In the genomic region with DNA sequence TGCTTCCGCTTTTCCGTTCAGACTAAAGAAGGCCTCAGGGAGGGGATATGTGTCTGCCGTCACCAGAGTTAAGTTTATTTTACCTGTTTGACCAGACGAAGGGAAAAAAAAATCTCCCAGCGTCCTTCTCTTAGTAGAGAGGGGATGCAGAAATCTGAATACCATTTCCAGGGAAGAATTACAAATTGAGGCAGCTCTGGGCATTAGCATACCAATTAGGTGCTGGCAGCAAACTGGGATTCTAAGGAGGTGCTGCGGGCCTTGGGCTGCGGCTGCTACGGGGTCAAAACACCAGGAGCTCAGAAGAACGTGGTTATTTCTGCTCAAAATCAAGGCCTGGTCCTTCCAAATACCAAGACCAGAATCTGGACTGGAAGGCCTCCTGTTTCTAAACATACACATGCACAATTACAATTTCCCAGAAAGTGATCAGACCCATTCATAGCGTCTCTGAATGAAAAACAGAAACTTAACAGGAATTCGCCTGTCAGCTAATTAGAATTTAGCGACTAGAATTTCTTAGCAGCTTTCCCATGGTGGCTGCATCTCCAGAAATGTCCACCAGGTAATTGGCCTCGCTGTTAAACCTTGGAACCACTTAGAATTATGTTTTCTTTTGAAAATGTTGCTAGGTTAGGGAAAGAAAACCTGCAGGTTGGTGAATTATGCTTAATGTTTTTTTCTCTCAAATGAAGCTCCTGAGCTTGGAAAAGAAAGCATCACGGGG, we compare ENCODE assay signal across 23 cellular contexts.
A peak's percentile ranks its signal among the peaks of the same experiment; 100 is the strongest.
DNase-seq lines count a peak whose midpoint lies in the region; ATAC-seq and TF ChIP-seq lines count a peak whose summit lies in the region.
"Had no signal": no experiment of that assay in that cellular context is flagged by ENCODE, and none has a peak within 500 bp of the region (broad histone marks: within the 10 kb centered on the region; RNA-seq: fewer than 3 reads in every experiment).

No MANE protein-coding gene starts in this region.

- H3K36me3 Mint-ChIP-seq in endodermal cell (ENCODE audit: low read depth) = no peaks in the 10 kb centered on the region
- H3K36me3 Mint-ChIP-seq: stimulated activated memory B cell treated with anti-CD40 and anti-IgM and Interleukin-4, amounts not matched to agents 10 μg/mL and 1 μg/mL and 100 μg/mL, for 72 hours had no signal

- no peaks in the 10 kb centered on the region for H3K79me1 ChIP-seq in mesendoderm (ENCODE audit: low read length)

- WGBS in endodermal cell (ENCODE audit: insufficient coverage in 1 of 2, insufficient read length in 1 of 2), 2 experiments = 44 to 45% methylated on average over 14 of the region's 14 CpGs
- no CpG with 5 or more reads among the region's 14 CpGs for WGBS in mesendoderm (ENCODE audit: extremely low coverage, insufficient coverage, low lambda C conversion rate)
- 71 to 72% methylated on average over 7 to 14 of the region's 14 CpGs for WGBS in transverse colon (ENCODE audit: low coverage in 1 of 2), 2 donors
- 66 to 70% methylated on average over 14 of the region's 14 CpGs for WGBS in upper lobe of left lung, 2 donors

- no peak overlapping the region for H2BK15ac ChIP-seq in mesendoderm (replicated peaks; ENCODE audit: low read depth)

- H2BK120ac ChIP-seq in mesendoderm (ENCODE audit: low read depth, low read length) = no peak overlapping the region

- H3K4me2 ChIP-seq in mesendoderm (ENCODE audit: low read length) = peak overlapping the region; percentile 14

- peaks cover 12% of the 10 kb centered on the region for H3K27me3 Mint-ChIP-seq in endodermal cell (ENCODE audit: insufficient read depth)

- H3K9ac ChIP-seq in ES-I3 (ENCODE audit: low read depth, low read length) (peak overlapping the region; percentile 51), endodermal cell (ENCODE audit: extremely low read depth, low read length, poor library complexity, severe bottlenecking) (no peak overlapping the region), mesendoderm (ENCODE audit: low read length) (no peak overlapping the region)

- H3K9me3 ChIP-seq in ES-I3 (ENCODE audit: control insufficient read depth, insufficient read depth, low read length) (no peaks in the 10 kb centered on the region), endodermal cell (ENCODE audit: control insufficient read depth, low read length) (no peaks in the 10 kb centered on the region), transverse colon (no peaks in the 10 kb centered on the region), upper lobe of left lung (no peaks in the 10 kb centered on the region)
- H3K9me3 ChIP-seq: esophagus squamous epithelium, gastroesophageal sphincter, lower lobe of right lung, testis had no signal

- intact Hi-C loops in transverse colon (cut with DNase I; ENCODE audit: low total_unique reads) = no loop called here

- H3K9me3 Mint-ChIP-seq in endodermal cell = no peaks in the 10 kb centered on the region
- H3K9me3 Mint-ChIP-seq: stimulated activated memory B cell treated with anti-CD40 and anti-IgM and Interleukin-4, amounts not matched to agents 10 μg/mL and 1 μg/mL and 100 μg/mL, for 72 hours had no signal

- H3K27ac Mint-ChIP-seq in endodermal cell = peak overlapping the region; percentile 81
- H3K27ac Mint-ChIP-seq: stimulated activated memory B cell treated with anti-CD40 and anti-IgM and Interleukin-4, amounts not matched to agents 10 μg/mL and 1 μg/mL and 100 μg/mL, for 72 hours had no signal

- H3K4ac ChIP-seq in mesendoderm (ENCODE audit: low read depth, low read length) = no peak overlapping the region

- no peak overlapping the region for H4K5ac ChIP-seq in mesendoderm (ENCODE audit: low read length)

- no peak overlapping the region for H3K4me3 Mint-ChIP-seq in endodermal cell
- H3K4me3 Mint-ChIP-seq: stimulated activated memory B cell treated with anti-CD40 and anti-IgM and Interleukin-4, amounts not matched to agents 10 μg/mL and 1 μg/mL and 100 μg/mL, for 72 hours had no signal

- H3K27me3 ChIP-seq in endodermal cell (ENCODE audit: control insufficient read depth, insufficient read depth, low read length, poor library complexity, severe bottlenecking) (peaks cover 51% of the 10 kb centered on the region), mesendoderm (ENCODE audit: insufficient read depth, low read length, poor library complexity) (peaks cover 3% of the 10 kb centered on the region), transverse colon (peaks cover 77% of the 10 kb centered on the region), upper lobe of left lung (peaks cover 0 to 8% (median 0%) of the 10 kb centered on the region in 4 donors)
- H3K27me3 ChIP-seq: testis had no signal

- H3K4me1 ChIP-seq in ES-I3 (ENCODE audit: insufficient read depth, low read length) (peaks cover 42% of the 10 kb centered on the region), endodermal cell (ENCODE audit: control insufficient read depth, insufficient read depth, low read length) (peaks cover 18% of the 10 kb centered on the region), mesendoderm (ENCODE audit: control insufficient read depth, low read depth, low read length) (peaks cover 4% of the 10 kb centered on the region), transverse colon (peaks cover 0 to 9% (median 1%) of the 10 kb centered on the region in 4 donors), upper lobe of left lung (peaks cover 0 to 6% (median 1%) of the 10 kb centered on the region in 4 donors)
- H3K4me1 ChIP-seq: testis had no signal

- no peak overlapping the region for H2BK5ac ChIP-seq in mesendoderm (ENCODE audit: low read length)

- no peak overlapping the region for H2AK5ac ChIP-seq in mesendoderm (ENCODE audit: low read length)

- no peak overlapping the region for H3K23ac ChIP-seq in mesendoderm (ENCODE audit: low read length)

- H3K4me1 Mint-ChIP-seq in endodermal cell = peaks cover 15% of the 10 kb centered on the region
- H3K4me1 Mint-ChIP-seq: stimulated activated memory B cell treated with anti-CD40 and anti-IgM and Interleukin-4, amounts not matched to agents 10 μg/mL and 1 μg/mL and 100 μg/mL, for 72 hours had no signal

- H3K27ac ChIP-seq in endodermal cell (ENCODE audit: low read depth, low read length) = no peak overlapping the region
- H3K27ac ChIP-seq in mesendoderm (ENCODE audit: low read depth, low read length) = no peak overlapping the region
- no peak overlapping the region for H3K27ac ChIP-seq in transverse colon
- H3K27ac ChIP-seq in upper lobe of left lung = no peak overlapping the region
- H3K27ac ChIP-seq: C4-2B, esophagus squamous epithelium, gastroesophageal sphincter, lower lobe of right lung, testis had no signal

- no peak overlapping the region for H3K56ac ChIP-seq in mesendoderm (ENCODE audit: low read length)

- TF ChIP-seq EP300 in transverse colon (IDR thresholded peaks at IDR 0.05; ENCODE audit: low read depth) (no peak), upper lobe of left lung (IDR thresholded peaks at IDR 0.05) (no peak)

- in situ Hi-C loops in transverse colon (cut with MboI; ENCODE audit: low pct_ligation_motif_present in 1 of 4, low pct_unique_long_range_greater_than_20kb in 1 of 4, low sequenced_read_pairs in 3 of 4) = no loop called here

- H3K4me3 ChIP-seq in endodermal cell (ENCODE audit: low read length) = no peak overlapping the region
- no peak overlapping the region for H3K4me3 ChIP-seq in mesendoderm (ENCODE audit: low read length)
- no peak overlapping the region for H3K4me3 ChIP-seq in transverse colon
- no peak overlapping the region for H3K4me3 ChIP-seq in upper lobe of left lung
- H3K4me3 ChIP-seq: K562, testis had no signal

- DNase-seq in NCI-H526 (lab: John Stamatoyannopoulos, UW) (peak; percentile 68 to 73), endodermal cell (peak; percentile 79), mesendoderm (peak; percentile 53), inferior parietal cortex (ENCODE audit: extremely low spot score) (no peak), transverse colon (no peak), upper lobe of left lung (no peak)
- DNase-seq: activated CD4-positive, alpha-beta T cell treated with anti-CD3 and anti-CD28 coated beads for 4 hours; activated gamma-delta T cell treated with Interleukin-2 at 50 U/mL for 16 hours; cerebellar nuclear complex; effector CD4-positive, alpha-beta T cell; esophagus squamous epithelium; lower lobe of right lung; NCI-H146; NCI-H2171 treated with DMSO at 0.1 percent for 48 hours; Right ventricle myocardium superior; testis had no signal

- ATAC-seq in HG02571 (IDR thresholded peaks at IDR 0.05; ENCODE audit: unreplicated experiment) = no peak
- no peak for ATAC-seq in upper lobe of left lung (ENCODE audit: low FRiP score in 2 of 2)
- ATAC-seq: gastroesophageal sphincter; K562; lower lobe of right lung; sciatic nerve; stimulated activated memory B cell treated with anti-CD40 and anti-IgM and Interleukin-4, amounts not matched to agents 10 μg/mL and 1 μg/mL and 100 μg/mL, for 72 hours had no signal

- peak; percentile 69 for TF ChIP-seq CTCF in endodermal cell (conservative IDR thresholded peaks at IDR 0.05)
- no peak for TF ChIP-seq CTCF in transverse colon (IDR thresholded peaks at IDR 0.05)
- no peak for TF ChIP-seq CTCF in upper lobe of left lung (IDR thresholded peaks at IDR 0.05)

- H4K8ac ChIP-seq in mesendoderm (ENCODE audit: low read depth, low read length) = no peak overlapping the region

- peak overlapping the region; percentile 32 for H3K18ac ChIP-seq in mesendoderm (ENCODE audit: low read length)

- no peaks in the 10 kb centered on the region for H3K36me3 ChIP-seq in ES-I3 (ENCODE audit: insufficient read depth, low read length)
- no peaks in the 10 kb centered on the region for H3K36me3 ChIP-seq in endodermal cell (ENCODE audit: control insufficient read depth, insufficient read depth, low read length)
- no peaks in the 10 kb centered on the region for H3K36me3 ChIP-seq in mesendoderm (ENCODE audit: control insufficient read depth, insufficient read depth, low read length)
- no peaks in the 10 kb centered on the region for H3K36me3 ChIP-seq in transverse colon
- H3K36me3 ChIP-seq in upper lobe of left lung = no peaks in the 10 kb centered on the region
- H3K36me3 ChIP-seq: esophagus squamous epithelium, gastroesophageal sphincter, lower lobe of right lung had no signal

- TF ChIP-seq POLR2A in transverse colon (IDR thresholded peaks at IDR 0.05) = no peak
- no peak for TF ChIP-seq POLR2A in upper lobe of left lung (IDR thresholded peaks at IDR 0.05)

- H3K79me2 ChIP-seq in mesendoderm (ENCODE audit: control insufficient read depth, insufficient read depth, low read length) = no peaks in the 10 kb centered on the region

Comparison
In these comparisons a context has a peak if more than half of its experiments do, and no peak if none do; other contexts are left out.
1. DNase-seq: peak in NCI-H526 (2 of 2), endodermal cell (single experiment) and mesendoderm (single experiment); none in inferior parietal cortex (single experiment), transverse colon (single experiment) and upper lobe of left lung (0 of 2).